ENCODE assay signal across 17 cellular contexts in genomic region chr12:114320101-114320500, GRCh38.
DNase-seq lines count a peak whose midpoint lies in the region; ATAC-seq and TF ChIP-seq lines count a peak whose summit lies in the region.
"Had no signal": no experiment of that assay in that cellular context is flagged by ENCODE, and none has a peak within 500 bp of the region (broad histone marks: within the 10 kb centered on the region; RNA-seq: fewer than 3 reads in every experiment).

No MANE protein-coding gene starts in this region.

- no peak for TF ChIP-seq POLR2A in breast epithelium (IDR thresholded peaks at IDR 0.05)
- no peak for TF ChIP-seq POLR2A in spleen (IDR thresholded peaks at IDR 0.05)

- no TSS peak for BruUV-seq in mammary epithelial cell (replicated peaks; lab: Mats Ljungman, UMichigan)

- no peak overlapping the region for H2BK5ac ChIP-seq in mesenchymal stem cell (ENCODE audit: low read depth, low read length, poor library complexity, severe bottlenecking)

- H3K36me3 ChIP-seq in breast epithelium (no peaks in the 10 kb centered on the region), mammary epithelial cell (ENCODE audit: insufficient read depth, low read length) (no peaks in the 10 kb centered on the region), mesenchymal stem cell (ENCODE audit: control insufficient read depth in 1 of 2, insufficient read depth in 2 of 2, low read depth in 1 of 2, low read length in 2 of 2) (no peaks in the 10 kb centered on the region), spleen (no peaks in the 10 kb centered on the region)
- H3K36me3 ChIP-seq: BLaER1, HAP-1 had no signal

- in situ Hi-C loops in mammary epithelial cell (cut with MboI; ENCODE audit: low sequenced_read_pairs in 2 of 2) = no loop called here

- no peak overlapping the region for H3K4ac ChIP-seq in mesenchymal stem cell (ENCODE audit: low read depth in 1 of 2, low read length in 2 of 2)

- H2AFZ ChIP-seq in mammary epithelial cell (ENCODE audit: low read depth, low read length) (no peak overlapping the region), mesenchymal stem cell (ENCODE audit: low read depth, low read length) (no peak overlapping the region)

- no peak for ATAC-seq in esophagus mucosa
- ATAC-seq: CD8-positive, alpha-beta T cell had no signal

- no peaks in the 10 kb centered on the region for H3K27me3 ChIP-seq in breast epithelium
- H3K27me3 ChIP-seq in mammary epithelial cell (ENCODE audit: insufficient read depth, low read length) = no peaks in the 10 kb centered on the region
- peaks cover 0 to 5% of the 10 kb centered on the region in 2 experiments for H3K27me3 ChIP-seq in mesenchymal stem cell (ENCODE audit: control insufficient read depth in 1 of 2, insufficient read depth in 1 of 2, low read length in 2 of 2)
- peaks cover 0 to 21% (median 0%) of the 10 kb centered on the region in 7 donors for H3K27me3 ChIP-seq in spleen (replicated peaks in 1 of 7)
- H3K27me3 ChIP-seq: BLaER1 had no signal

- H3K9me3 ChIP-seq in breast epithelium = no peaks in the 10 kb centered on the region
- H3K9me3 ChIP-seq in mammary epithelial cell (replicated peaks; ENCODE audit: insufficient read depth, low read length) = peaks cover 2% of the 10 kb centered on the region
- H3K9me3 ChIP-seq in mesenchymal stem cell (ENCODE audit: control insufficient read depth, low read length) = no peaks in the 10 kb centered on the region
- peaks cover 0 to 3% (median 0%) of the 10 kb centered on the region in 8 donors for H3K9me3 ChIP-seq in spleen
- H3K9me3 ChIP-seq: BLaER1, Caco-2, HAP-1 had no signal

- no peak overlapping the region for H2BK120ac ChIP-seq in mesenchymal stem cell (ENCODE audit: low read depth, low read length)

- DNase-seq in breast epithelium (ENCODE audit: low spot score in 2 of 2) (no peak), mammary epithelial cell (no peak), SW480 (ENCODE audit: low spot score) (peak; percentile 54), mesenchymal stem cell (no peak), spleen (no peak)
- no peak for DNase-seq in activated CD4-positive, alpha-beta T cell treated with anti-CD3 and anti-CD28 coated beads for 4 hours
- DNase-seq: Caco-2; CD4-positive, CD25-positive, alpha-beta regulatory T cell; CD8-positive, alpha-beta T cell; DMS153; DND-41; GOT3 had no signal

- H3K4me3 ChIP-seq in breast epithelium = no peak overlapping the region
- no peak overlapping the region for H3K4me3 ChIP-seq in mammary epithelial cell (replicated peaks in 1 of 3; ENCODE audit: insufficient read depth in 1 of 3, low read depth in 2 of 3, low read length in 3 of 3)
- H3K4me3 ChIP-seq in mesenchymal stem cell (ENCODE audit: insufficient read depth in 1 of 2, low read depth in 1 of 2, low read length in 2 of 2) = no peak overlapping the region
- no peak overlapping the region for H3K4me3 ChIP-seq in spleen
- H3K4me3 ChIP-seq: BLaER1, HAP-1 had no signal

- no peak overlapping the region for H2BK15ac ChIP-seq in mesenchymal stem cell (ENCODE audit: low read depth, poor library complexity, severe bottlenecking)

- no peak overlapping the region for H2AK5ac ChIP-seq in mesenchymal stem cell (ENCODE audit: low read length, severe bottlenecking)

- H3K18ac ChIP-seq in mesenchymal stem cell (ENCODE audit: low read depth in 1 of 2, low read length in 2 of 2) = no peak overlapping the region

- no peak overlapping the region for H4K8ac ChIP-seq in mesenchymal stem cell (ENCODE audit: low read length)

- no peak overlapping the region for H2BK12ac ChIP-seq in mesenchymal stem cell (ENCODE audit: low read length in 2 of 2)

- dilution Hi-C loops in mammary epithelial cell (cut with HindIII; ENCODE audit: low sequenced_read_pairs) = no loop called here

- intact Hi-C loops in breast epithelium (cut with DNase I; ENCODE audit: low total_unique reads) (no loop called here), mammary epithelial cell (cut with micrococcal nuclease) (no loop called here), spleen (cut with DNase I; ENCODE audit: low total_unique reads) (no loop called here)

- no peak overlapping the region for H4K91ac ChIP-seq in mesenchymal stem cell (ENCODE audit: low read length)

- no peak overlapping the region for H3K14ac ChIP-seq in mesenchymal stem cell (ENCODE audit: low read length in 2 of 2)

- no peaks in the 10 kb centered on the region for H4K20me1 ChIP-seq in mammary epithelial cell (ENCODE audit: insufficient read depth, low read length)
- H4K20me1 ChIP-seq: BLaER1 had no signal

- CTCF ChIA-PET in mammary epithelial cell (lab: Charles Lee; ENCODE audit: low non-redundant PET) = no interaction called here

- TF ChIP-seq CTCF in breast epithelium (IDR thresholded peaks at IDR 0.05) = no peak
- TF ChIP-seq CTCF in mammary epithelial cell (conservative IDR thresholded peaks at IDR 0.05 in 1 of 2, IDR thresholded peaks at IDR 0.05 in 1 of 2; ENCODE audit: extremely low read depth in 1 of 2, insufficient read depth in 1 of 2, low read depth in 1 of 2, low read length in 2 of 2) = no peak
- TF ChIP-seq CTCF in spleen (IDR thresholded peaks at IDR 0.05 in 8 of 11, conservative IDR thresholded peaks at IDR 0.05 in 3 of 11) = no peak

- H3K79me1 ChIP-seq in mesenchymal stem cell (replicated peaks; ENCODE audit: low read length, poor library complexity, severe bottlenecking) = no peaks in the 10 kb centered on the region

- WGBS in mammary epithelial cell (ENCODE audit: low coverage, missing lambda C conversion rate) = 15% methylated on average over 9 of the region's 9 CpGs
- 70% methylated on average over 9 of the region's 9 CpGs for WGBS in mesenchymal stem cell
- WGBS in spleen, 5 donors = 63 to 68% (median 64%) methylated on average over 9 of the region's 9 CpGs

- H3K4me1 ChIP-seq in breast epithelium (no peaks in the 10 kb centered on the region), mammary epithelial cell (ENCODE audit: insufficient read depth, low read length) (no peaks in the 10 kb centered on the region), mesenchymal stem cell (ENCODE audit: control insufficient read depth, insufficient read depth, low read depth, low read length) (no peaks in the 10 kb centered on the region), spleen (no peaks in the 10 kb centered on the region)
- H3K4me1 ChIP-seq: BLaER1, Caco-2, HAP-1 had no signal

- H3K23ac ChIP-seq in mesenchymal stem cell (ENCODE audit: low read length in 2 of 2) = no peak overlapping the region

- no peaks in the 10 kb centered on the region for H3K79me2 ChIP-seq in mammary epithelial cell (ENCODE audit: insufficient read depth, low read length)

- no peak overlapping the region for H3K4me2 ChIP-seq in mammary epithelial cell (ENCODE audit: insufficient read depth, low read depth, low read length)
- H3K4me2 ChIP-seq in mesenchymal stem cell (ENCODE audit: low read length, poor library complexity, severe bottlenecking) = no peak overlapping the region
- H3K4me2 ChIP-seq: BLaER1 had no signal

- no peak overlapping the region for H3K9ac ChIP-seq in mammary epithelial cell (ENCODE audit: insufficient read depth, low read length)
- peak overlapping the region; percentile 44 for H3K9ac ChIP-seq in mesenchymal stem cell (ENCODE audit: low read length)
- H3K9ac ChIP-seq: BLaER1 had no signal

- H3K27ac ChIP-seq in breast epithelium (peak overlapping the region; percentile 29 to 70), mammary epithelial cell (ENCODE audit: insufficient read depth, low read depth, low read length) (no peak overlapping the region), mesenchymal stem cell (ENCODE audit: low read length, poor library complexity, severe bottlenecking) (no peak overlapping the region), spleen (no peak overlapping the region)
- H3K27ac ChIP-seq: 22Rv1, BLaER1, C4-2B had no signal

Comparison
In these comparisons a context has a peak if more than half of its experiments do, and no peak if none do; other contexts are left out.
1. H3K27ac ChIP-seq: peak in breast epithelium (2 of 2); none in mammary epithelial cell (single experiment), mesenchymal stem cell (single experiment) and spleen (0 of 8).